Comparison of ENCODE assay signal across 1 cellular context in genomic region chr2:239499989-239500914, GRCh38.
TF ChIP-seq lines count a peak whose summit lies in the region.

No MANE protein-coding gene starts in this region.

TF ChIP-seq in GM23338, 12 proteins besides CTCF, POLR2A, EP300 and RAD21 (continued from another document):
- TF ChIP-seq ZNF462 (CRISPR knock-in tag; IDR thresholded peaks at IDR 0.05): no peak
- no peak for TF ChIP-seq ZNF114 (CRISPR knock-in tag; IDR thresholded peaks at IDR 0.05)
